In genomic region chr19:39672473-39672872, GRCh38 we compare ENCODE assay signal across 18 cellular contexts. TPM values are rescaled to one million over a fixed set of nuclear protein-coding genes. Genes with fewer than 3 reads are reported as not detected.
DNase-seq lines count a peak whose midpoint lies in the region; ATAC-seq, FAIRE-seq and TF ChIP-seq lines count a peak whose summit lies in the region.
"Had no signal": no experiment of that assay in that cellular context is flagged by ENCODE, and none has a peak within 500 bp of the region (broad histone marks: within the 10 kb centered on the region; RNA-seq: fewer than 3 reads in every experiment).

No MANE protein-coding gene starts in this region.

- no peak overlapping the region for H3K27ac ChIP-seq in HCT116 (ENCODE audit: low read depth, low read length)
- no peak overlapping the region for H3K27ac ChIP-seq in H1 (ENCODE audit: low read depth, low read length)
- H3K27ac ChIP-seq: 22Rv1, HL-60 had no signal

- RAD21 ChIA-PET in HCT116 (lab: Charles Lee; ENCODE audit: low non-redundant PET in 1 of 2, low total read pairs in 2 of 2, uncharacterized antibody in 2 of 2, unreplicated experiment in 2 of 2), result no interaction called here

- TF ChIP-seq CTCF in HCT116 (IDR thresholded peaks at IDR 0.05 in 2 of 3, conservative IDR thresholded peaks at IDR 0.05 in 1 of 3; ENCODE audit: borderline replicate concordance in 1 of 3, insufficient read depth in 1 of 3, low read depth in 2 of 3, low read length in 2 of 3) (no peak), H1 (IDR thresholded peaks at IDR 0.05; ENCODE audit: control extremely low read depth in 1 of 3, insufficient read depth in 1 of 3, low read depth in 1 of 3, low read length in 3 of 3) (no peak)

- no TSS peak for BruUV-seq in HCT116 (replicated peaks; lab: Mats Ljungman, UMichigan)

- H3K14ac ChIP-seq in H1 (ENCODE audit: insufficient read length), result no peak overlapping the region

- H3K9ac ChIP-seq in HCT116 (ENCODE audit: low read length) (no peak overlapping the region), H1 (replicated peaks in 1 of 4; ENCODE audit: extremely low read depth in 1 of 4, low read depth in 3 of 4, low read length in 3 of 4) (no peak overlapping the region)

- H2BK15ac ChIP-seq in H1 (ENCODE audit: low read length), result peak overlapping the region; percentile 74; the same call in 1 of the 2 replicates

- no peak for TF ChIP-seq RAD21 in HCT116 (IDR thresholded peaks at IDR 0.05; ENCODE audit: low read depth)
- TF ChIP-seq RAD21 in H1 (IDR thresholded peaks at IDR 0.05 in 1 of 2, conservative IDR thresholded peaks at IDR 0.05 in 1 of 2; ENCODE audit: low read depth in 2 of 2, low read length in 2 of 2), result no peak

- peaks cover 25% of the 10 kb centered on the region for H3K4me1 Mint-ChIP-seq in activated CD4-positive, alpha-beta T cell treated with anti-CD3 and anti-CD28 coated beads, Interleukin-2, amount 10 ng/mL, durations not matched to agents 24 days and 14 days

- H3K4me2 ChIP-seq in HCT116 (ENCODE audit: low read length), result no peak overlapping the region
- no peak overlapping the region for H3K4me2 ChIP-seq in H1 (ENCODE audit: insufficient read depth in 1 of 2, low read depth in 2 of 2, low read length in 2 of 2)

- DNase-seq in activated CD4-positive, alpha-beta T cell treated with anti-CD3 and anti-CD28 coated beads, Interleukin-2, amount 10 ng/mL, durations not matched to agents 24 days and 14 days, result peak; percentile 51
- no peak for DNase-seq in activated CD4-positive, alpha-beta T cell treated with anti-CD3 and anti-CD28 coated beads, Interleukin-2, amount 50 U/mL, for 48 hours
- DNase-seq in HCT116 (ENCODE audit: low read depth, low spot score) (no peak), H1 (ENCODE audit: low read depth in 1 of 2, low spot score in 2 of 2) (no peak)

- H3K27ac Mint-ChIP-seq in activated CD4-positive, alpha-beta T cell treated with anti-CD3 and anti-CD28 coated beads, Interleukin-2, amount 10 ng/mL, durations not matched to agents 24 days and 14 days, result no peak overlapping the region
- H3K27ac Mint-ChIP-seq: GM23338, H9 had no signal

- no peaks in the 10 kb centered on the region for H3K9me3 ChIP-seq in HCT116 (ENCODE audit: control insufficient read depth in 1 of 2, insufficient read depth in 1 of 2, low read depth in 1 of 2, low read length in 2 of 2)
- H3K9me3 ChIP-seq in H1 (ENCODE audit: insufficient read depth in 2 of 2, low read depth in 1 of 2, low read length in 1 of 2), result no peaks in the 10 kb centered on the region

- no peaks in the 10 kb centered on the region for H4K20me1 ChIP-seq in HCT116 (ENCODE audit: insufficient read depth)
- H4K20me1 ChIP-seq in H1 (replicated peaks in 1 of 2; ENCODE audit: control insufficient read depth in 1 of 2, insufficient read depth in 2 of 2, low read length in 2 of 2), result no peaks in the 10 kb centered on the region

- H3K36me3 ChIP-seq in HCT116 (ENCODE audit: control insufficient read depth in 1 of 2, insufficient read depth in 2 of 2, low read length in 2 of 2) (no peaks in the 10 kb centered on the region), H1 (ENCODE audit: control insufficient read depth in 2 of 4, insufficient read depth in 4 of 4, low read length in 3 of 4) (no peaks in the 10 kb centered on the region)

- no peak overlapping the region for H3K23ac ChIP-seq in H1 (ENCODE audit: insufficient read length)

- 0 out of 2 replicates have a peak overlapping the region, but pooled peaks have one; percentile 56 for H2BK12ac ChIP-seq in H1 (ENCODE audit: low read depth, low read length)

- ATAC-seq in HCT116 (no peak), HG02610 (IDR thresholded peaks at IDR 0.05; ENCODE audit: unreplicated experiment) (no peak), HG03378 (IDR thresholded peaks at IDR 0.05; ENCODE audit: unreplicated experiment) (no peak), GM19395 (IDR thresholded peaks at IDR 0.05; ENCODE audit: unreplicated experiment) (no peak)

- 84% methylated on average over 5 of the region's 5 CpGs; no CpG with 5 or more reads in 1 of the 2 experiments for WGBS in H1 (ENCODE audit: extremely low coverage in 1 of 2, insufficient coverage in 1 of 2, insufficient read length in 1 of 2, insufficient replicate concordance in 2 of 2, low coverage in 1 of 2, low lambda C conversion rate in 2 of 2, missing lambda C conversion rate in 1 of 2), 2 experiments

- H4K91ac ChIP-seq in H1 (replicated peaks; ENCODE audit: insufficient read length, low read length), result peak overlapping the region; percentile 79

- H2AFZ ChIP-seq in HCT116 (ENCODE audit: low read depth, low read length, poor library complexity, severe bottlenecking), result peak overlapping the region; percentile 69
- no peak overlapping the region for H2AFZ ChIP-seq in H1 (ENCODE audit: low read length)

- H3K9me3 Mint-ChIP-seq in activated CD4-positive, alpha-beta T cell treated with anti-CD3 and anti-CD28 coated beads, Interleukin-2, amount 10 ng/mL, durations not matched to agents 24 days and 14 days, result no peaks in the 10 kb centered on the region
- H3K9me3 Mint-ChIP-seq: GM23338 had no signal

- H3K9me2 ChIP-seq in HCT116 (ENCODE audit: insufficient read depth), result no peaks in the 10 kb centered on the region

- 0 out of 2 replicates have a peak overlapping the region, but pooled peaks have one; percentile 67 for H2BK20ac ChIP-seq in H1 (ENCODE audit: low read length)

- TF ChIP-seq EP300 in H1 (IDR thresholded peaks at IDR 0.05; ENCODE audit: borderline replicate concordance in 1 of 2, low read depth in 2 of 2, low read length in 2 of 2), result no peak

- H3K4me3 ChIP-seq in HCT116 (replicated peaks in 1 of 2; ENCODE audit: low read depth in 1 of 2, low read length in 2 of 2) (no peak overlapping the region), H1 (ENCODE audit: extremely low read depth in 1 of 4, insufficient read depth in 2 of 4, low read depth in 3 of 4, low read length in 4 of 4) (no peak overlapping the region)
- H3K4me3 ChIP-seq: GM12878, GM23338, K562 had no signal

- H4K8ac ChIP-seq in H1 (ENCODE audit: extremely low read depth, insufficient read depth, low read length), result no peak overlapping the region

- H3K4me1 ChIP-seq in HCT116 (ENCODE audit: control insufficient read depth in 1 of 2, insufficient read depth in 2 of 2, low read length in 2 of 2) (peaks cover 0 to 6% of the 10 kb centered on the region in 2 experiments; a peak in 1 of 4 replicates), H1 (replicated peaks in 1 of 4; ENCODE audit: control insufficient read depth in 3 of 4, insufficient read depth in 4 of 4, low read length in 3 of 4) (peaks cover 0 to 8% (median 2%) of the 10 kb centered on the region in 4 experiments; a peak in 2 of 7 replicates)

- H3K27me3 Mint-ChIP-seq in activated CD4-positive, alpha-beta T cell treated with anti-CD3 and anti-CD28 coated beads, Interleukin-2, amount 10 ng/mL, durations not matched to agents 24 days and 14 days, result peaks cover 11% of the 10 kb centered on the region

- no peaks in the 10 kb centered on the region for H3K79me1 ChIP-seq in H1 (ENCODE audit: low read depth, low read length)

- H2BK5ac ChIP-seq in H1 (ENCODE audit: low read depth, low read length), result peak overlapping the region; percentile 1; the same call in 1 of the 2 replicates

- H4K5ac ChIP-seq in H1 (ENCODE audit: insufficient read length, low read depth, low read length), result no peak overlapping the region

- H3K4me3 Mint-ChIP-seq in activated CD4-positive, alpha-beta T cell treated with anti-CD3 and anti-CD28 coated beads, Interleukin-2, amount 10 ng/mL, durations not matched to agents 24 days and 14 days, result no peak overlapping the region
- H3K4me3 Mint-ChIP-seq: CD4-positive, CD25-positive, alpha-beta regulatory T cell; GM23338; H9 had no signal

- H2AK5ac ChIP-seq in H1 (ENCODE audit: low read depth, low read length), result no peak overlapping the region; the same call in 1 of the 2 replicates

- POLR2A ChIA-PET in HCT116 (lab: Charles Lee) (no interaction called here), H1 (lab: Charles Lee; ENCODE audit: partially characterized antibody) (interaction anchor here (1.2 kb wide), 2 partner anchors 121 to 227 kb away, joined by 3 read pairs; partner anchors contain the start of gene SUPT5H)

- no peak overlapping the region for H3K4ac ChIP-seq in H1 (replicated peaks; ENCODE audit: insufficient read length, low read depth, low read length)

- H3K23me2 ChIP-seq in H1 (ENCODE audit: low read depth, low read length), result no peaks in the 10 kb centered on the region

- H3K36me3 Mint-ChIP-seq in activated CD4-positive, alpha-beta T cell treated with anti-CD3 and anti-CD28 coated beads, Interleukin-2, amount 10 ng/mL, durations not matched to agents 24 days and 14 days (ENCODE audit: low read depth), result no peaks in the 10 kb centered on the region
- H3K36me3 Mint-ChIP-seq: CD4-positive, CD25-positive, alpha-beta regulatory T cell had no signal

- intact Hi-C loops in activated CD4-positive, alpha-beta T cell treated with anti-CD3 and anti-CD28 coated beads, Interleukin-2, amount 10 ng/mL, durations not matched to agents 24 days and 14 days (cut with micrococcal nuclease), result loop anchor here (1.0 kb wide), 2 partner anchors 121 to 232 kb away; no protein-coding TSS in a partner anchor
- intact Hi-C loops in HCT116 (cut with micrococcal nuclease), result loop anchor here (1.0 kb wide), 4 partner anchors 121 to 260 kb away; partner anchors contain the start of gene PLEKHG2

- no peak overlapping the region for H2BK120ac ChIP-seq in H1 (replicated peaks; ENCODE audit: low read depth, low read length)

- H3K56ac ChIP-seq in H1 (replicated peaks; ENCODE audit: insufficient read length, low read depth, low read length), result no peak overlapping the region

- H3K18ac ChIP-seq in H1 (ENCODE audit: extremely low read depth, low read length), result no peak overlapping the region

- no peaks in the 10 kb centered on the region for H3K79me2 ChIP-seq in HCT116 (ENCODE audit: insufficient read depth, low read length)
- no peaks in the 10 kb centered on the region for H3K79me2 ChIP-seq in H1 (ENCODE audit: control insufficient read depth in 1 of 2, insufficient read depth in 2 of 2, low read length in 2 of 2)

- TF ChIP-seq POLR2A in HCT116 (IDR thresholded peaks at IDR 0.05; ENCODE audit: borderline replicate concordance, extremely low read depth, insufficient read depth, insufficient read length) (no peak), H1 (IDR thresholded peaks at IDR 0.05; ENCODE audit: control extremely low read depth in 1 of 2, low read depth in 2 of 2, low read length in 2 of 2) (no peak)

- H3K27me3 ChIP-seq in HCT116 (ENCODE audit: insufficient read depth, low read length), result 0 out of 2 replicates have a peak, but pooled peaks cover 3% of the 10 kb centered on the region
- no peaks in the 10 kb centered on the region for H3K27me3 ChIP-seq in H1 (replicated peaks in 1 of 4; ENCODE audit: control insufficient read depth in 3 of 4, extremely low read depth in 1 of 4, insufficient read depth in 3 of 4, low read length in 3 of 4)

- CTCF ChIA-PET in HCT116 (lab: Charles Lee), result interaction anchor here (1.0 to 4.0 kb wide), 7 partner anchors 119 to 234 kb away, joined by 3 to 47 read pairs (median 4); partner anchors contain the start of gene EID2
- CTCF ChIA-PET in H1 (lab: Charles Lee; ENCODE audit: partially characterized antibody), result interaction anchor here (0.8 to 7.2 kb wide), 22 partner anchors 10 to 198 kb away, joined by 3 to 108 read pairs (median 5); partner anchors contain the start of genes DLL3 and EID2B

- FAIRE-seq in H1 (lab: Jason Lieb, UNC), result no peak
- FAIRE-seq: GM12878 had no signal

RNA-seq across cellular contexts. Expression of gene LGALS16, which starts 16.8 kb away (rescaled TPM):
- total RNA-seq in activated CD4-positive, alpha-beta T cell treated with anti-CD3 and anti-CD28 coated beads, Interleukin-2, amount 10 ng/mL, durations not matched to agents 24 days and 14 days, result not detected in 2 replicates
- total RNA-seq in HCT116 (2021; ENCODE audit: unreplicated experiment), result not detected
- not detected in 2 replicates for polyA plus RNA-seq in HCT116 (2012)
- total RNA-seq in H1 (2021; fragmentation: NEBNext Ultra II Directional; extraction: Animal tissue kit (Norgen Biotek cat#: 25700)), result not detected in 2 replicates
- not detected in 2 replicates for polyA plus RNA-seq in H1 (2011; rRNA removed)
- polyA plus RNA-seq in H1 (2011; cell fraction: cytosol; rRNA removed), result not detected
- polyA plus RNA-seq in H1 (2011; cell fraction: nucleus; rRNA removed), result not detected
- not detected in 4 replicates for polyA plus RNA-seq in H1 (2012, experiment 1 of 2)
- polyA plus RNA-seq in H1 (2012, experiment 2 of 2), result not detected
- polyA plus RNA-seq in H1 (2013, experiment 1 of 2), result not detected
- not detected for polyA plus RNA-seq in H1 (2013, experiment 2 of 2)
- polyA minus RNA-seq in H1 (2011; rRNA and poly(A)+ RNA removed), result not detected in 2 replicates
- not detected for polyA minus RNA-seq in H1 (2011; cell fraction: cytosol; rRNA and poly(A)+ RNA removed)
- not detected for polyA minus RNA-seq in H1 (2011; cell fraction: nucleus; rRNA and poly(A)+ RNA removed)
- total RNA-seq: A673; Calu3; CD4-positive, CD25-positive, alpha-beta regulatory T cell; Daoy; GM12878; GM23338; H9; K562 had no signal
- polyA plus RNA-seq: BJ; CD4-positive, CD25-positive, alpha-beta regulatory T cell; GM12878; GM23338; K562 had no signal

RNA-seq across cellular contexts. Expression of gene LGALS14, which starts 31.8 kb away (rescaled TPM):
- total RNA-seq in activated CD4-positive, alpha-beta T cell treated with anti-CD3 and anti-CD28 coated beads, Interleukin-2, amount 10 ng/mL, durations not matched to agents 24 days and 14 days, result not detected in 2 replicates
- total RNA-seq in HCT116 (2021; ENCODE audit: unreplicated experiment), result not detected
- not detected in 2 replicates for polyA plus RNA-seq in HCT116 (2012)
- 0.50 and 1.1 TPM in 2 replicates for total RNA-seq in H1 (2021; fragmentation: NEBNext Ultra II Directional; extraction: Animal tissue kit (Norgen Biotek cat#: 25700))
- polyA plus RNA-seq in H1 (2011; rRNA removed), result 0.22 and 0.77 TPM in 2 replicates
- 0.53 TPM for polyA plus RNA-seq in H1 (2011; cell fraction: cytosol; rRNA removed)
- polyA plus RNA-seq in H1 (2011; cell fraction: nucleus; rRNA removed), result 0.37 TPM
- polyA plus RNA-seq in H1 (2012, experiment 1 of 2), result 1.2 to 1.6 TPM (median 1.4 TPM) in 4 replicates
- polyA plus RNA-seq in H1 (2012, experiment 2 of 2), result 0.31 TPM
- 1.5 TPM for polyA plus RNA-seq in H1 (2013, experiment 1 of 2)
- 1.5 TPM for polyA plus RNA-seq in H1 (2013, experiment 2 of 2)
- 0.34 TPM in 1 of 2 replicates, not detected in the other for polyA minus RNA-seq in H1 (2011; rRNA and poly(A)+ RNA removed)
- polyA minus RNA-seq in H1 (2011; cell fraction: cytosol; rRNA and poly(A)+ RNA removed), result not detected
- polyA minus RNA-seq in H1 (2011; cell fraction: nucleus; rRNA and poly(A)+ RNA removed), result not detected
- total RNA-seq: A673; Calu3; CD4-positive, CD25-positive, alpha-beta regulatory T cell; Daoy; GM23338; H9; K562 had no signal
- polyA plus RNA-seq: BJ, GM23338, K562 had no signal
